ENCODE assay signal across 20 cellular contexts in genomic region chr3:45653205-45653604, GRCh38. TPM values are rescaled to one million over a fixed set of nuclear protein-coding genes. Genes with fewer than 3 reads are reported as not detected.
DNase-seq lines count a peak whose midpoint lies in the region; ATAC-seq and TF ChIP-seq lines count a peak whose summit lies in the region.
"Had no signal": no experiment of that assay in that cellular context is flagged by ENCODE, and none has a peak within 500 bp of the region (broad histone marks: within the 10 kb centered on the region; RNA-seq: fewer than 3 reads in every experiment).

No MANE protein-coding gene starts in this region.

- no peaks in the 10 kb centered on the region for H3K36me3 ChIP-seq in gastrocnemius medialis
- H3K36me3 ChIP-seq: breast epithelium, tibial nerve had no signal

- 74% methylated on average over 3 of the region's 3 CpGs for WGBS in right cardiac atrium

- H3K27ac ChIP-seq in right cardiac atrium (ENCODE audit: low read length) (peak overlapping the region; percentile 19), coronary artery (peak overlapping the region; percentile 77 to 81), gastrocnemius medialis (peak overlapping the region; percentile 71 to 82 (median 78))
- H3K27ac ChIP-seq: SJSA1 had no signal

- H3K9me3 ChIP-seq in right cardiac atrium (ENCODE audit: control insufficient read depth, low read length): no peaks in the 10 kb centered on the region
- no peaks in the 10 kb centered on the region for H3K9me3 ChIP-seq in gastrocnemius medialis
- H3K9me3 ChIP-seq: breast epithelium, SJSA1, tibial nerve had no signal

- ATAC-seq in right cardiac atrium: no peak
- no peak for ATAC-seq in gastrocnemius medialis

- in situ Hi-C loops in gastrocnemius medialis (cut with MboI; ENCODE audit: low sequenced_read_pairs in 4 of 4): loop anchor here (5.0 to 25.0 kb wide), 4 partner anchors 51 to 616 kb away; partner anchors contain the start of genes CLEC3B (in 4 of the 4) and LIMD1 (in 1 of the 4)

- no peak for TF ChIP-seq POLR2A in gastrocnemius medialis (IDR thresholded peaks at IDR 0.05)

- no peak for TF ChIP-seq CTCF in coronary artery (IDR thresholded peaks at IDR 0.05)
- TF ChIP-seq CTCF in gastrocnemius medialis (IDR thresholded peaks at IDR 0.05 in 4 of 5, conservative IDR thresholded peaks at IDR 0.05 in 1 of 5): no peak

- H3K27me3 ChIP-seq in right cardiac atrium (ENCODE audit: control insufficient read depth, insufficient read depth) (no peaks in the 10 kb centered on the region), gastrocnemius medialis (no peaks in the 10 kb centered on the region)
- H3K27me3 ChIP-seq: breast epithelium, SJSA1, tibial nerve had no signal

- intact Hi-C loops in right cardiac atrium (cut with DNase I): no loop called here
- intact Hi-C loops in cardiac septum (cut with DNase I): loop anchor here (10.0 kb wide), 1 partner anchor 618 kb away; no protein-coding TSS in a partner anchor
- intact Hi-C loops in gastrocnemius medialis (cut with DNase I; ENCODE audit: low total_unique reads): no loop called here

- no peak overlapping the region for H3K4me3 ChIP-seq in right cardiac atrium (ENCODE audit: low read length)
- no peak overlapping the region for H3K4me3 ChIP-seq in coronary artery
- H3K4me3 ChIP-seq in gastrocnemius medialis: no peak overlapping the region
- H3K4me3 ChIP-seq: breast epithelium, SJSA1, tibial nerve had no signal

- DNase-seq in right cardiac atrium (no peak), cardiac septum (ENCODE audit: low spot score) (no peak), coronary artery (ENCODE audit: low spot score) (no peak), gastrocnemius medialis (no peak), COLO829 (ENCODE audit: low spot score) (no peak), T-helper 9 cell (no peak), SK-N-DZ (ENCODE audit: low spot score) (no peak)
- no peak for DNase-seq in stimulated activated CD8-positive, alpha-beta memory T cell treated with anti-CD3 and anti-CD28 coated beads, Interleukin-4, amount 100 ng/mL, for 48 hours
- DNase-seq: ACHN; activated CD4-positive, alpha-beta T cell treated with anti-CD3 and anti-CD28 coated beads, Interleukin-2, amount 10 ng/mL, durations not matched to agents 7 days and 5 days; activated effector memory CD4-positive, alpha-beta T cell treated with Interleukin-2 at 50 U/mL for 16 hours; CD4-positive, alpha-beta T cell; NCI-H1417; NCI-H510A; small intestine; stimulated activated CD4-positive, alpha-beta T cell treated with anti-CD3 and anti-CD28 coated beads, Interleukin-2, amount 100 ng/mL, for 24 hours; stimulated activated naive CD4-positive, alpha-beta T cell treated with Interleukin-2 at 50 U/mL for 16 hours had no signal

- peaks cover 7% of the 10 kb centered on the region for H3K4me1 ChIP-seq in right cardiac atrium (ENCODE audit: control insufficient read depth, insufficient read depth, low read length)
- peaks cover 41 to 44% of the 10 kb centered on the region in 2 donors for H3K4me1 ChIP-seq in gastrocnemius medialis
- H3K4me1 ChIP-seq: breast epithelium had no signal

RNA-seq across cellular contexts. Expression of gene SACM1L, which starts 36.0 kb away (rescaled TPM):
- total RNA-seq in right cardiac atrium (10 to 100 TPM; 26.9 to 32.0 (median 29.5) TPM), cardiac septum (29.6 TPM), gastrocnemius medialis (10 to 100 TPM in 2 of 4 donors, 1 to 10 TPM in 2; 7.7 to 28.7 (median 9.1) TPM)
- 17.0 TPM for polyA plus RNA-seq in right cardiac atrium
- 27.6 and 30.3 TPM in 2 replicates for polyA plus RNA-seq in SK-N-DZ (2014; cell fraction: cytosol; rRNA removed)
- polyA plus RNA-seq in SK-N-DZ (2014; cell fraction: nucleus; rRNA removed): 74.3 and 83.3 TPM in 2 replicates

RNA-seq across cellular contexts. Expression of gene LIMD1, which starts 58.7 kb away (rescaled TPM):
- total RNA-seq in right cardiac atrium (10 to 100 TPM; 18.6 to 25.4 (median 22.2) TPM), cardiac septum (30.5 TPM), gastrocnemius medialis (10 to 100 TPM; 19.3 to 56.6 (median 27.1) TPM)
- 8.7 TPM for polyA plus RNA-seq in right cardiac atrium
- 4.4 and 7.7 TPM in 2 replicates for polyA plus RNA-seq in SK-N-DZ (2014; cell fraction: cytosol; rRNA removed)
- polyA plus RNA-seq in SK-N-DZ (2014; cell fraction: nucleus; rRNA removed): 6.8 and 8.7 TPM in 2 replicates

Comparison
In these comparisons a context has a peak if more than half of its experiments do, and no peak if none do; other contexts are left out.
1. H3K27ac ChIP-seq: peak in every context shown above with its lines; median percentile 79 in coronary artery; 78 in gastrocnemius medialis; 19 in right cardiac atrium.